Comparison of ENCODE assay signal across 24 cellular contexts in the genomic region with DNA sequence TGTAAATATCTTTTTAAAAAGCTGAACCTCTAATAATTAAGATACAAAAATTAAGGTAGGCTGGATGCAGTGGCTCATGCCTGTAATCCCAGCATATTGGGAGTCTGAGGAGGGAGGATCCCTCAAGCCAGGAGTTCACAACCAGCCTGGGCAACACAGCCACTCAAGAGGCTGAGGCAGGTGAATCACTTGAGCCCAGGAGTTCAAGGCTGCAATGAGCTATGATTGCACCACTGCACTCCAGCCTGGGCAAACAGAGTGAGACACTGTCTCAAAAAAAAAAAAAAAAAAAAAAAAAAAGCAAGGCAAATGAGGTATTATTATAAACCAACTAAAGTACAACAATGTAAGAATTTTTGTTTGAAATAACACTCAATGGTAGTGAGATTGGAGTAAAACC. TPM values are rescaled to one million over a fixed set of nuclear protein-coding genes. Genes with fewer than 3 reads are reported as not detected.
"Had no signal": no experiment of that assay in that cellular context is flagged by ENCODE, and none has a peak within 500 bp of the region (broad histone marks: within the 10 kb centered on the region; RNA-seq: fewer than 3 reads in every experiment).

No MANE protein-coding gene starts in this region.

- H3K27ac ChIP-seq: ascending aorta, left ventricle myocardium inferior, neutrophil, prostate gland, stomach, transverse colon, VCaP had no signal

- DNase-seq: activated CD4-positive, alpha-beta T cell treated with anti-CD3 and anti-CD28 coated beads for 4 hours; activated CD4-positive, alpha-beta T cell treated with anti-CD3 and anti-CD28 coated beads, Interleukin-2, amount 50 U/mL, for 4 hours; activated naive CD4-positive, alpha-beta T cell; activated T-cell treated with anti-CD3 and anti-CD28 coated beads for 4 hours; activated T-cell treated with anti-CD3 and anti-CD28 coated beads, Interleukin-2, amount 50 U/mL, for 72 hours; head of caudate nucleus; hypothalamus; immature natural killer cell; left ventricle myocardium inferior; naive B cell; nephron progenitor cell; stimulated activated CD4-positive, alpha-beta T cell treated with anti-CD3 and anti-CD28 coated beads, Interleukin-15, amount 100 ng/mL, for 24 hours; stimulated activated CD4-positive, alpha-beta T cell treated with anti-CD3 and anti-CD28 coated beads, Interleukin-2, amount 100 ng/mL, for 24 hours; stimulated activated naive B cell treated with anti-CD40 and anti-IgM and Interleukin-4, amounts not matched to agents 10 μg/mL and 1 μg/mL and 100 μg/mL, for 72 hours; stomach; T-helper 1 cell; transverse colon had no signal

- H3K4me3 ChIP-seq: ascending aorta, left ventricle myocardium inferior, prostate gland, stomach, transverse colon had no signal

- H3K9me3 ChIP-seq: ascending aorta, left ventricle myocardium inferior, neutrophil, prostate gland, stomach, transverse colon had no signal

- H3K4me1 ChIP-seq: prostate gland had no signal

- H3K27me3 ChIP-seq: ascending aorta, neutrophil, stomach, transverse colon had no signal

- ATAC-seq: activated naive CD4-positive, alpha-beta T cell treated with anti-CD3 and anti-CD28 coated beads, Interleukin-2, amount 50 U/mL, for 72 hours; activated T-cell treated with anti-CD3 and anti-CD28 coated beads, Interleukin-2, amount 50 U/mL, for 72 hours; esophagus mucosa; stimulated activated naive B cell treated with anti-CD40 and anti-IgM and Interleukin-4, amounts not matched to agents 10 μg/mL and 1 μg/mL and 100 μg/mL, for 72 hours had no signal

- H3K36me3 ChIP-seq: ascending aorta, left ventricle myocardium inferior, neutrophil, prostate gland, stomach, transverse colon had no signal

RNA-seq across cellular contexts. Expression of gene EFHB, which starts 47.6 kb away (rescaled TPM):
- total RNA-seq: ascending aorta, esophagus mucosa, stomach had no signal
- polyA plus RNA-seq: endothelial cell of umbilical vein had no signal
